Comparison of ENCODE assay signal across 10 cellular contexts in the genomic region with DNA sequence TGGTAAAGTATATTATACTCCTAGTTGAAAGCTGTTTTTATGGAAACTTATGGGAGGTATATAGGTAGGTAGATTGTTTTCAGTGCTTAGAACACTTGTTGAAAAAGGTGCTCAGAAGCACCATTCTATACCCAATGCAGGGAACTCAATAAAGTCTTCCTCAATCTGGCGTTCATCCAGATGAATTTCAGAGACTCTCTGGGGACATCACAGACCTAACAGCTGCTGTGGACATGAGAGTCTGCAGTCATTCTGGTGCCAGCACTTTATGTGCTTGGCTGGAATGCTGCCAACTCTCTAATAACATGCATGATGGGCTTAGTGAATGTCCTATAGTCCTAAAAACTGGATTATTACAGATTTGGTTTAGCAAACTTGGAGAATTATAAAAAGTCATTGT.
A peak's percentile ranks its signal among the peaks of the same experiment; 100 is the strongest.
DNase-seq lines count a peak whose midpoint lies in the region; ATAC-seq and TF ChIP-seq lines count a peak whose summit lies in the region.
"Had no signal": no experiment of that assay in that cellular context is flagged by ENCODE, and none has a peak within 500 bp of the region (broad histone marks: within the 10 kb centered on the region; RNA-seq: fewer than 3 reads in every experiment).

No MANE protein-coding gene starts in this region.

- H2BK120ac ChIP-seq in neuronal stem cell (ENCODE audit: low read depth, low read length) = no peak overlapping the region

- no peak overlapping the region for H2AFZ ChIP-seq in neuronal stem cell (ENCODE audit: low read length)

- H2AK5ac ChIP-seq in neuronal stem cell (ENCODE audit: low read depth, low read length) = no peak overlapping the region

- no peak overlapping the region for H2BK15ac ChIP-seq in neuronal stem cell (ENCODE audit: low read length)

- DNase-seq in Right ventricle myocardium superior (no peak), cardiac septum (ENCODE audit: low spot score) (no peak), NCI-H526 (lab: John Stamatoyannopoulos, UW) (peak; percentile 59 to 73), fibroblast of pulmonary artery (ENCODE audit: low read depth) (peak; percentile 56), GM03348 (ENCODE audit: low spot score) (no peak), neuronal stem cell (ENCODE audit: low spot score) (no peak), GDM1 (lab: John Stamatoyannopoulos, UW) (no peak)
- DNase-seq: activated CD4-positive, alpha-beta T cell treated with anti-CD3 and anti-CD28 coated beads, Interleukin-2, amount 10 ng/mL, durations not matched to agents 24 days and 14 days; hypothalamus had no signal

- H3K4me1 ChIP-seq in neuronal stem cell (ENCODE audit: control insufficient read depth in 2 of 2, insufficient read depth in 1 of 2, low read depth in 1 of 2, low read length in 2 of 2) = no peaks in the 10 kb centered on the region

- no peak overlapping the region for H3K4ac ChIP-seq in neuronal stem cell (ENCODE audit: low read length)

- no peak overlapping the region for H2BK5ac ChIP-seq in neuronal stem cell (ENCODE audit: low read length)

- no peak overlapping the region for H4K8ac ChIP-seq in neuronal stem cell (ENCODE audit: low read depth, low read length)

- H3K4me2 ChIP-seq in neuronal stem cell (ENCODE audit: insufficient read depth, low read length, poor library complexity, severe bottlenecking) = no peak overlapping the region

- no peaks in the 10 kb centered on the region for H3K79me1 ChIP-seq in neuronal stem cell (ENCODE audit: low read depth, low read length)

- ATAC-seq in Right ventricle myocardium superior (ENCODE audit: poor library complexity) = peak; percentile 70
- ATAC-seq in GM19455 (IDR thresholded peaks at IDR 0.05; ENCODE audit: unreplicated experiment) = no peak

- intact Hi-C loops in Right ventricle myocardium superior (cut with DNase I) (no loop called here), cardiac septum (cut with DNase I) (no loop called here)

- TF ChIP-seq CTCF in fibroblast of pulmonary artery (IDR thresholded peaks at IDR 0.05; ENCODE audit: low read length, missing control alignments) = no peak

- no peak overlapping the region for H3K23ac ChIP-seq in neuronal stem cell (ENCODE audit: low read depth, low read length, poor library complexity)

- WGBS in neuronal stem cell (ENCODE audit: extremely low coverage in 2 of 2, insufficient read length in 2 of 2, insufficient replicate concordance in 1 of 2), 2 donors = no CpG with 5 or more reads among the region's 1 CpG

- no peak overlapping the region for H3K9ac ChIP-seq in neuronal stem cell (ENCODE audit: low read depth, low read length, poor library complexity)

- no peak overlapping the region for H2BK12ac ChIP-seq in neuronal stem cell (ENCODE audit: low read length)

- no peak overlapping the region for H3K27ac ChIP-seq in neuronal stem cell (replicated peaks; ENCODE audit: low read length)

- no peak overlapping the region for H3K18ac ChIP-seq in neuronal stem cell (ENCODE audit: low read length)

- no peak overlapping the region for H3K14ac ChIP-seq in neuronal stem cell (ENCODE audit: low read length)

- no peaks in the 10 kb centered on the region for H3K9me3 ChIP-seq in neuronal stem cell (replicated peaks in 1 of 2; ENCODE audit: control insufficient read depth in 2 of 2, insufficient read depth in 1 of 2, low read depth in 1 of 2, low read length in 2 of 2)

- no peaks in the 10 kb centered on the region for H3K36me3 ChIP-seq in neuronal stem cell (replicated peaks in 1 of 2; ENCODE audit: control insufficient read depth in 2 of 2, insufficient read depth in 2 of 2, low read length in 2 of 2)

- H3K27me3 ChIP-seq in neuronal stem cell (ENCODE audit: control insufficient read depth in 3 of 3, insufficient read depth in 3 of 3, low read depth in 1 of 3, low read length in 3 of 3) = peaks cover 0 to 2% (median 0%) of the 10 kb centered on the region in 3 experiments

- no peak overlapping the region for H4K91ac ChIP-seq in neuronal stem cell (ENCODE audit: low read depth, low read length, poor library complexity)

- no peak overlapping the region for H3K4me3 ChIP-seq in fibroblast of pulmonary artery (replicated peaks; ENCODE audit: low read depth, low read length)
- H3K4me3 ChIP-seq in neuronal stem cell (ENCODE audit: low read length in 2 of 2) = no peak overlapping the region

Comparison
In these comparisons a context has a peak if more than half of its experiments do, and no peak if none do; other contexts are left out.
1. DNase-seq: peak in NCI-H526 (2 of 2) and fibroblast of pulmonary artery (single experiment); none in Right ventricle myocardium superior (single experiment), cardiac septum (single experiment), GM03348 (single experiment), neuronal stem cell (single experiment) and GDM1 (single experiment).